Comparison of ENCODE assay signal across 22 cellular contexts in the genomic region with DNA sequence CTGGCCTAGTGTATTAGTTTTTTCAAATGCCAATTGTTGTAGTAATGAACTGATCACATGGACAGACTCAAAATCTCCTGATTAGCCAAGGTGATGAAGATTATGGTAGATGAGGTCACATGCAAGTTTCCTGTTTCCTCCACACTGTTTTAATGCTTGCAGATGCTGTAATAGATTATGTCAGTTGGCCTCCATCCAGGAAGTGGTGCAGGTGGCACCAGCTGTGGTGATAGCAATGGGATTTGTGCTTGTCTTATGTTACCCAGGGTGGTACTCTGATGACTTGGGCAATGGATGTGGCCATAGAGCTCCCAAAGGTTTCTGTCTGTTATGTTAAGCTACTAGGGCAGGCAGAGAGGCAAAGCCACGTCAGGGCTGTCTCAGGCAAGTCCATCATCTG.
"Had no signal": no experiment of that assay in that cellular context is flagged by ENCODE, and none has a peak within 500 bp of the region (broad histone marks: within the 10 kb centered on the region; RNA-seq: fewer than 3 reads in every experiment).

No MANE protein-coding gene starts in this region.

- H3K4me2 ChIP-seq: smooth muscle cell had no signal

- H3K4me1 ChIP-seq: esophagus squamous epithelium, gastrocnemius medialis, left ventricle myocardium inferior, sigmoid colon, transverse colon had no signal

- H3K4me3 Mint-ChIP-seq: activated CD4-positive, alpha-beta T cell treated with anti-CD3 and anti-CD28 coated beads, Interleukin-2, amount 10 ng/mL, durations not matched to agents 7 days and 5 days; activated CD8-positive, alpha-beta memory T cell treated with anti-CD3 and anti-CD28 coated beads, Interleukin-2, amount 10 ng/mL, durations not matched to agents 7 days and 5 days; activated CD8-positive, alpha-beta T cell treated with anti-CD3 and anti-CD28 coated beads for 36 hours; activated naive CD4-positive, alpha-beta T cell treated with anti-CD3 and anti-CD28 coated beads, Interleukin-2, amount 10 ng/mL, durations not matched to agents 7 days and 5 days; endodermal cell; mesothelial cell of epicardium; natural killer cell; stimulated activated naive B cell treated with anti-CD40 and anti-IgM and Interleukin-4, amounts not matched to agents 10 μg/mL and 1 μg/mL and 100 μg/mL, for 72 hours had no signal

- H3K4me3 ChIP-seq: esophagus squamous epithelium, gastrocnemius medialis, left ventricle myocardium inferior, sigmoid colon, smooth muscle cell, transverse colon had no signal

- H3K27me3 ChIP-seq: esophagus squamous epithelium, gastrocnemius medialis, sigmoid colon, transverse colon had no signal

- H3K36me3 ChIP-seq: esophagus squamous epithelium, gastrocnemius medialis, left ventricle myocardium inferior, sigmoid colon, transverse colon had no signal

- H3K27ac Mint-ChIP-seq: activated CD4-positive, alpha-beta T cell treated with anti-CD3 and anti-CD28 coated beads, Interleukin-2, amount 10 ng/mL, durations not matched to agents 7 days and 5 days; activated CD8-positive, alpha-beta memory T cell treated with anti-CD3 and anti-CD28 coated beads, Interleukin-2, amount 10 ng/mL, durations not matched to agents 7 days and 5 days; activated CD8-positive, alpha-beta T cell treated with anti-CD3 and anti-CD28 coated beads for 36 hours; activated naive CD4-positive, alpha-beta T cell treated with anti-CD3 and anti-CD28 coated beads, Interleukin-2, amount 10 ng/mL, durations not matched to agents 7 days and 5 days; endodermal cell; mesothelial cell of epicardium; natural killer cell; stimulated activated naive B cell treated with anti-CD40 and anti-IgM and Interleukin-4, amounts not matched to agents 10 μg/mL and 1 μg/mL and 100 μg/mL, for 72 hours had no signal

- H3K4me1 Mint-ChIP-seq: activated CD4-positive, alpha-beta T cell treated with anti-CD3 and anti-CD28 coated beads, Interleukin-2, amount 10 ng/mL, durations not matched to agents 7 days and 5 days; activated CD8-positive, alpha-beta memory T cell treated with anti-CD3 and anti-CD28 coated beads, Interleukin-2, amount 10 ng/mL, durations not matched to agents 7 days and 5 days; activated naive CD4-positive, alpha-beta T cell treated with anti-CD3 and anti-CD28 coated beads, Interleukin-2, amount 10 ng/mL, durations not matched to agents 7 days and 5 days; endodermal cell; mesothelial cell of epicardium; natural killer cell; stimulated activated naive B cell treated with anti-CD40 and anti-IgM and Interleukin-4, amounts not matched to agents 10 μg/mL and 1 μg/mL and 100 μg/mL, for 72 hours had no signal

- DNase-seq: activated CD4-positive, alpha-beta T cell treated with anti-CD3 and anti-CD28 coated beads, Interleukin-2, amount 10 ng/mL, durations not matched to agents 7 days and 5 days; activated CD8-positive, alpha-beta memory T cell treated with anti-CD3 and anti-CD28 coated beads, Interleukin-2, amount 10 ng/mL, durations not matched to agents 7 days and 5 days; activated CD8-positive, alpha-beta T cell treated with anti-CD3 and anti-CD28 coated beads for 36 hours; activated effector memory CD4-positive, alpha-beta T cell treated with anti-CD3 and anti-CD28 coated beads, Interleukin-2, amount 50 U/mL, for 16 hours; activated naive CD4-positive, alpha-beta T cell treated with anti-CD3 and anti-CD28 coated beads, Interleukin-2, amount 10 ng/mL, durations not matched to agents 7 days and 5 days; activated T-cell treated with anti-CD3 and anti-CD28 coated beads for 4 hours; amygdala; cortex of kidney; endodermal cell; esophagus squamous epithelium; gastrocnemius medialis; head of caudate nucleus; hypothalamus; left ventricle myocardium inferior; natural killer cell; sigmoid colon; stimulated activated CD4-positive, alpha-beta T cell treated with anti-CD3 and anti-CD28 coated beads, Interleukin-15, amount 100 ng/mL, for 24 hours; stimulated activated CD8-positive, alpha-beta memory T cell treated with anti-CD3 and anti-CD28 coated beads, Interleukin-4, amount 100 ng/mL, for 48 hours; stimulated activated naive B cell treated with anti-CD40 and anti-IgM and Interleukin-4, amounts not matched to agents 10 μg/mL and 1 μg/mL and 100 μg/mL, for 72 hours; transverse colon had no signal

- H3K9me3 ChIP-seq: gastrocnemius medialis had no signal

- H3K36me3 Mint-ChIP-seq: activated CD8-positive, alpha-beta memory T cell treated with anti-CD3 and anti-CD28 coated beads, Interleukin-2, amount 10 ng/mL, durations not matched to agents 7 days and 5 days; activated naive CD4-positive, alpha-beta T cell treated with anti-CD3 and anti-CD28 coated beads, Interleukin-2, amount 10 ng/mL, durations not matched to agents 7 days and 5 days; natural killer cell; stimulated activated naive B cell treated with anti-CD40 and anti-IgM and Interleukin-4, amounts not matched to agents 10 μg/mL and 1 μg/mL and 100 μg/mL, for 72 hours had no signal

- H3K27me3 Mint-ChIP-seq: activated CD4-positive, alpha-beta T cell treated with anti-CD3 and anti-CD28 coated beads, Interleukin-2, amount 10 ng/mL, durations not matched to agents 7 days and 5 days; activated CD8-positive, alpha-beta memory T cell treated with anti-CD3 and anti-CD28 coated beads, Interleukin-2, amount 10 ng/mL, durations not matched to agents 7 days and 5 days; activated CD8-positive, alpha-beta T cell treated with anti-CD3 and anti-CD28 coated beads for 36 hours; activated naive CD4-positive, alpha-beta T cell treated with anti-CD3 and anti-CD28 coated beads, Interleukin-2, amount 10 ng/mL, durations not matched to agents 7 days and 5 days; stimulated activated naive B cell treated with anti-CD40 and anti-IgM and Interleukin-4, amounts not matched to agents 10 μg/mL and 1 μg/mL and 100 μg/mL, for 72 hours had no signal
